ENCODE assay signal across 17 cellular contexts in genomic region chr19:39136225-39136940, GRCh38. TPM values are rescaled to one million over a fixed set of nuclear protein-coding genes. Genes with fewer than 3 reads are reported as not detected.
DNase-seq lines count a peak whose midpoint lies in the region; TF ChIP-seq lines count a peak whose summit lies in the region.
"Had no signal": no experiment of that assay in that cellular context is flagged by ENCODE, and none has a peak within 500 bp of the region (broad histone marks: within the 10 kb centered on the region; RNA-seq: fewer than 3 reads in every experiment).

No MANE protein-coding gene starts in this region.

- H2BK20ac ChIP-seq in H9 (ENCODE audit: low read depth, low read length, poor library complexity, severe bottlenecking), result no peak overlapping the region

- H2BK120ac ChIP-seq in H9 (ENCODE audit: low read depth, low read length, poor library complexity, severe bottlenecking), result no peak overlapping the region

- no peak overlapping the region for H3K9ac ChIP-seq in H9 (ENCODE audit: extremely low read depth, insufficient read length, low read length)
- no peak overlapping the region for H3K9ac ChIP-seq in neural progenitor cell

- peaks cover 88 to 97% of the 10 kb centered on the region in 2 experiments for H3K4me1 Mint-ChIP-seq in H9
- peaks cover 46% of the 10 kb centered on the region for H3K4me1 Mint-ChIP-seq in dendritic cell treated with granulocyte-macrophage colony-stimulating factor and Interleukin-4, amounts not matched to agents 40 ng/mL and 50 ng/mL, for 4 days (ENCODE audit: low read depth)
- H3K4me1 Mint-ChIP-seq in neural progenitor cell, result peaks cover 52% of the 10 kb centered on the region

- H3K4me3 Mint-ChIP-seq in H9 (peak overlapping the region in 1 of 2 experiments; percentile 37; a peak in 1 of 5 replicates), neural progenitor cell (no peak overlapping the region)
- H3K4me3 Mint-ChIP-seq in dendritic cell treated with granulocyte-macrophage colony-stimulating factor and Interleukin-4, amounts not matched to agents 40 ng/mL and 50 ng/mL, for 4 days, result no peak overlapping the region
- H3K4me3 Mint-ChIP-seq: activated naive CD8-positive, alpha-beta T cell; nephron had no signal

- H3K27ac Mint-ChIP-seq in H9 (peak overlapping the region; percentile 58 to 86 (median 60); a peak in 5 of 7 replicates), neural progenitor cell (peak overlapping the region; percentile 79)
- peak overlapping the region; percentile 42 for H3K27ac Mint-ChIP-seq in dendritic cell treated with granulocyte-macrophage colony-stimulating factor and Interleukin-4, amounts not matched to agents 40 ng/mL and 50 ng/mL, for 4 days
- H3K27ac Mint-ChIP-seq: activated naive CD8-positive, alpha-beta T cell had no signal

- H3K56ac ChIP-seq in H9 (ENCODE audit: insufficient read length, low read depth, low read length), result no peak overlapping the region

- no peak overlapping the region; the same call in 1 of the 2 replicates for H3K4ac ChIP-seq in H9 (ENCODE audit: low read depth, low read length)

- no peaks in the 10 kb centered on the region for H3K36me3 ChIP-seq in neural progenitor cell
- H3K36me3 ChIP-seq: right lobe of liver had no signal

- no peaks in the 10 kb centered on the region for H3K23me2 ChIP-seq in H9 (ENCODE audit: insufficient read length, low read depth, low read length, poor library complexity, severe bottlenecking)

- H4K5ac ChIP-seq in H9 (ENCODE audit: insufficient read length, low read depth, low read length), result no peak overlapping the region

- H3K18ac ChIP-seq in H9 (ENCODE audit: insufficient read length, low read depth, low read length), result peak overlapping the region; percentile 51

- H4K20me1 ChIP-seq in H9 (ENCODE audit: control insufficient read depth, insufficient read depth, insufficient read length) (peaks cover 3% of the 10 kb centered on the region), neural progenitor cell (ENCODE audit: low read depth) (peaks cover 99% of the 10 kb centered on the region)

- intact Hi-C loops in dendritic cell treated with granulocyte-macrophage colony-stimulating factor and Interleukin-4, amounts not matched to agents 40 ng/mL and 50 ng/mL, for 4 days (cut with micrococcal nuclease), result no loop called here

- peak overlapping the region; percentile 76 for H3K14ac ChIP-seq in H9 (ENCODE audit: insufficient read depth, low read length)

- TF ChIP-seq CTCF in 22Rv1 (IDR thresholded peaks at IDR 0.05), result no peak
- no peak for TF ChIP-seq CTCF in H9 (conservative IDR thresholded peaks at IDR 0.05)
- TF ChIP-seq CTCF in neural progenitor cell (IDR thresholded peaks at IDR 0.05), result no peak

- H3K27ac ChIP-seq in 22Rv1 (peak overlapping the region; percentile 27; the same call in 1 of the 2 replicates), H9 (ENCODE audit: insufficient read length, low read depth, low read length) (no peak overlapping the region), neural progenitor cell (no peak overlapping the region)
- H3K27ac ChIP-seq: right lobe of liver had no signal

- H3K9me3 Mint-ChIP-seq in H9 (no peaks in the 10 kb centered on the region), neural progenitor cell (no peaks in the 10 kb centered on the region)
- H3K9me3 Mint-ChIP-seq in dendritic cell treated with granulocyte-macrophage colony-stimulating factor and Interleukin-4, amounts not matched to agents 40 ng/mL and 50 ng/mL, for 4 days, result no peaks in the 10 kb centered on the region
- H3K9me3 Mint-ChIP-seq: nephron had no signal

- H3K36me3 Mint-ChIP-seq in H9 (ENCODE audit: insufficient read depth in 1 of 3, low read depth in 3 of 3) (no peaks in the 10 kb centered on the region), neural progenitor cell (no peaks in the 10 kb centered on the region)
- peaks cover 2% of the 10 kb centered on the region for H3K36me3 Mint-ChIP-seq in dendritic cell treated with granulocyte-macrophage colony-stimulating factor and Interleukin-4, amounts not matched to agents 40 ng/mL and 50 ng/mL, for 4 days (ENCODE audit: low read depth)

- no CpG with 5 or more reads among the region's 12 CpGs for WGBS in H9 (ENCODE audit: extremely low coverage, insufficient read length, low lambda C conversion rate)

- H3K79me1 ChIP-seq in H9 (ENCODE audit: insufficient read depth, low read depth, low read length, poor library complexity, severe bottlenecking), result no peaks in the 10 kb centered on the region

- peaks cover 20% of the 10 kb centered on the region for H3F3A ChIP-seq in neural progenitor cell (ENCODE audit: low read depth)

- in situ Hi-C loops in KBM-7 (cut with MboI; ENCODE audit: low pct_unique_long_range_greater_than_20kb, low sequenced_read_pairs), result no loop called here

- H3K27me3 Mint-ChIP-seq in H9 (ENCODE audit: low read depth) (no peaks in the 10 kb centered on the region), neural progenitor cell (ENCODE audit: insufficient read depth, low read depth) (no peaks in the 10 kb centered on the region)
- H3K27me3 Mint-ChIP-seq in dendritic cell treated with granulocyte-macrophage colony-stimulating factor and Interleukin-4, amounts not matched to agents 40 ng/mL and 50 ng/mL, for 4 days, result no peaks in the 10 kb centered on the region
- H3K27me3 Mint-ChIP-seq: activated naive CD8-positive, alpha-beta T cell had no signal

- no peak overlapping the region for H2AK5ac ChIP-seq in H9 (ENCODE audit: insufficient read length, low read length)

- peaks cover 24% of the 10 kb centered on the region; the same call in 1 of the 2 replicates for H3K4me1 ChIP-seq in H9 (ENCODE audit: insufficient read depth, low read length)
- peaks cover 63% of the 10 kb centered on the region for H3K4me1 ChIP-seq in neural progenitor cell

- no peak overlapping the region for H2BK15ac ChIP-seq in H9 (ENCODE audit: low read depth, low read length)

- peak overlapping the region; percentile 42 for H2BK12ac ChIP-seq in H9 (ENCODE audit: insufficient read length, low read depth, low read length)

- H3K79me2 ChIP-seq in H9 (ENCODE audit: insufficient read depth, low read length) (peaks cover 25% of the 10 kb centered on the region; the same call in 1 of the 2 replicates), neural progenitor cell (ENCODE audit: low read depth) (peaks cover 99% of the 10 kb centered on the region)

- no peak overlapping the region for H3T11ph ChIP-seq in H9 (ENCODE audit: low read length)

- DNase-seq in H9 (no peak), neural progenitor cell (ENCODE audit: low spot score) (no peak), Ammon's horn (ENCODE audit: low spot score) (no peak), KBM-7 (no peak), HuH-7 (ENCODE audit: low spot score) (no peak), medulla oblongata (ENCODE audit: extremely low spot score) (no peak)
- DNase-seq: activated CD4-positive, CD25-positive, alpha-beta regulatory T cell treated with anti-CD3 and anti-CD28 coated beads, Interleukin-2, amount 50 U/mL, for 72 hours; DMS153; NCI-H1694; NCI-H526; right lobe of liver; stimulated activated CD4-positive, alpha-beta T cell treated with anti-CD3 and anti-CD28 coated beads, Interleukin-4, amount 100 ng/mL, for 24 hours; T-helper 1 cell had no signal

- H3K9me3 ChIP-seq in H9 (ENCODE audit: control insufficient read depth, low read depth, low read length) (no peaks in the 10 kb centered on the region), neural progenitor cell (ENCODE audit: low read depth) (no peaks in the 10 kb centered on the region)
- H3K9me3 ChIP-seq: right lobe of liver had no signal

- H2AFZ ChIP-seq in H9 (ENCODE audit: low read length) (no peak overlapping the region), neural progenitor cell (replicated peaks) (no peak overlapping the region)

- no peak overlapping the region for H3K23ac ChIP-seq in H9 (ENCODE audit: insufficient read length, low read depth, low read length)

- H2BK5ac ChIP-seq in H9 (ENCODE audit: insufficient read length, low read length), result no peak overlapping the region

- H3K27me3 ChIP-seq in H9 (ENCODE audit: insufficient read depth, low read length) (no peaks in the 10 kb centered on the region), neural progenitor cell (no peaks in the 10 kb centered on the region)
- H3K27me3 ChIP-seq: right lobe of liver had no signal

- no peak overlapping the region for H4K91ac ChIP-seq in H9 (ENCODE audit: insufficient read length, low read depth, low read length)

- no peak overlapping the region for H4K8ac ChIP-seq in H9 (replicated peaks; ENCODE audit: insufficient read length, low read depth, low read length)

- no peak overlapping the region for H3K4me2 ChIP-seq in H9 (ENCODE audit: insufficient read depth, insufficient read length, low read length)
- H3K4me2 ChIP-seq in neural progenitor cell, result no peak overlapping the region

- H3K4me3 ChIP-seq in neural progenitor cell, result no peak overlapping the region
- H3K4me3 ChIP-seq: right lobe of liver had no signal

RNA-seq across cellular contexts. Expression of gene PAK4, which starts 10.8 kb away (rescaled TPM):
- total RNA-seq in H9 (2021), result 62.6 and 63.1 TPM in 2 replicates
- total RNA-seq in neural progenitor cell (ENCODE audit: low replicate concordance), result 9.7 and 34.3 TPM in 2 replicates

RNA-seq across cellular contexts. Expression of gene ACP7, which starts 52.2 kb away (rescaled TPM):
- total RNA-seq in H9 (2021), result 0.15 and 0.18 TPM in 2 replicates
- 0.22 TPM in 1 of 2 replicates, not detected in the other for total RNA-seq in neural progenitor cell (ENCODE audit: low replicate concordance)
- total RNA-seq: right lobe of liver had no signal
